In genomic region chr1:209062081-209062480, GRCh38 we compare ENCODE assay signal across 25 cellular contexts.
"Had no signal": no experiment of that assay in that cellular context is flagged by ENCODE, and none has a peak within 500 bp of the region (broad histone marks: within the 10 kb centered on the region; RNA-seq: fewer than 3 reads in every experiment).

No MANE protein-coding gene starts in this region.

- H3K4me3 Mint-ChIP-seq: activated B cell treated with CpG ODN at 0.5 μM for 24 hours; activated CD4-positive, alpha-beta memory T cell treated with anti-CD3 and anti-CD28 coated beads for 36 hours; activated CD8-positive, alpha-beta memory T cell treated with anti-CD3 and anti-CD28 coated beads, Interleukin-2, amount 10 ng/mL, durations not matched to agents 7 days and 5 days; activated CD8-positive, alpha-beta T cell treated with anti-CD3 and anti-CD28 coated beads, Interleukin-2, amount 10 ng/mL, durations not matched to agents 7 days and 5 days; activated naive CD4-positive, alpha-beta T cell treated with anti-CD3 and anti-CD28 coated beads, Interleukin-2, amount 10 ng/mL, durations not matched to agents 7 days and 5 days; activated naive CD8-positive, alpha-beta T cell treated with anti-CD3 and anti-CD28 coated beads, Interleukin-2, amount 10 ng/mL, durations not matched to agents 7 days and 5 days; activated T-helper 1 cell treated with anti-CD3 and anti-CD28 coated beads, Interleukin-12 subunit alpha, Interleukin-12 subunit beta, Interleukin-2, Interleukin-4 antibody, amounts not matched to agents 30 ng/mL and 10 ng/mL and 1 ng/mL, durations not matched to agents 14 hours and 24 hours and 36 hours; brain; T-helper 17 cell; T-helper 2 cell treated with Interferon-gamma antibody and Interleukin-4, amounts not matched to agents 5 μg/mL and 100 μg/mL, for 36 hours had no signal

- H3K27me3 Mint-ChIP-seq: activated B cell treated with CpG ODN at 0.5 μM for 24 hours; activated CD8-positive, alpha-beta memory T cell treated with anti-CD3 and anti-CD28 coated beads, Interleukin-2, amount 10 ng/mL, durations not matched to agents 7 days and 5 days; activated naive CD4-positive, alpha-beta T cell treated with anti-CD3 and anti-CD28 coated beads, Interleukin-2, amount 10 ng/mL, durations not matched to agents 7 days and 5 days; activated naive CD8-positive, alpha-beta T cell treated with anti-CD3 and anti-CD28 coated beads, Interleukin-2, amount 10 ng/mL, durations not matched to agents 7 days and 5 days had no signal

- H3K9me3 Mint-ChIP-seq: activated B cell treated with CpG ODN at 0.5 μM for 24 hours; activated CD4-positive, alpha-beta memory T cell treated with anti-CD3 and anti-CD28 coated beads for 36 hours; activated naive CD4-positive, alpha-beta T cell treated with anti-CD3 and anti-CD28 coated beads, Interleukin-2, amount 10 ng/mL, durations not matched to agents 7 days and 5 days; activated naive CD4-positive, alpha-beta T cell treated with anti-CD3 and anti-CD28 coated beads, Interleukin-2, amount 50 U/mL, for 72 hours; activated naive CD8-positive, alpha-beta T cell treated with anti-CD3 and anti-CD28 coated beads, Interleukin-2, amount 10 ng/mL, durations not matched to agents 7 days and 5 days; activated T-helper 1 cell treated with anti-CD3 and anti-CD28 coated beads, Interleukin-12 subunit alpha, Interleukin-12 subunit beta, Interleukin-2, Interleukin-4 antibody, amounts not matched to agents 30 ng/mL and 10 ng/mL and 1 ng/mL, durations not matched to agents 14 hours and 24 hours and 36 hours; activated T-helper 2 cell treated with anti-CD3 and anti-CD28 coated beads, Interferon-gamma antibody, Interleukin-2, Interleukin-4, amounts not matched to agents 10 μg/mL and 5 μg/mL and 100 μg/mL, durations not matched to agents 14 hours and 24 hours and 36 hours; T-helper 2 cell treated with Interferon-gamma antibody and Interleukin-4, amounts not matched to agents 5 μg/mL and 100 μg/mL, for 36 hours had no signal

- H3K4me1 Mint-ChIP-seq: activated B cell treated with CpG ODN at 0.5 μM for 24 hours; activated CD8-positive, alpha-beta memory T cell treated with anti-CD3 and anti-CD28 coated beads, Interleukin-2, amount 10 ng/mL, durations not matched to agents 7 days and 5 days; activated naive CD4-positive, alpha-beta T cell treated with anti-CD3 and anti-CD28 coated beads, Interleukin-2, amount 10 ng/mL, durations not matched to agents 7 days and 5 days; activated naive CD8-positive, alpha-beta T cell treated with anti-CD3 and anti-CD28 coated beads, Interleukin-2, amount 10 ng/mL, durations not matched to agents 7 days and 5 days; T-helper 17 cell had no signal

- H3K27ac Mint-ChIP-seq: activated B cell treated with CpG ODN at 0.5 μM for 24 hours; activated CD4-positive, alpha-beta memory T cell treated with anti-CD3 and anti-CD28 coated beads for 36 hours; activated CD8-positive, alpha-beta memory T cell treated with anti-CD3 and anti-CD28 coated beads, Interleukin-2, amount 10 ng/mL, durations not matched to agents 7 days and 5 days; activated CD8-positive, alpha-beta T cell treated with anti-CD3 and anti-CD28 coated beads, Interleukin-2, amount 10 ng/mL, durations not matched to agents 7 days and 5 days; activated naive CD4-positive, alpha-beta T cell treated with anti-CD3 and anti-CD28 coated beads, Interleukin-2, amount 10 ng/mL, durations not matched to agents 7 days and 5 days; activated naive CD4-positive, alpha-beta T cell treated with anti-CD3 and anti-CD28 coated beads, Interleukin-2, amount 50 U/mL, for 72 hours; activated naive CD8-positive, alpha-beta T cell treated with anti-CD3 and anti-CD28 coated beads, Interleukin-2, amount 10 ng/mL, durations not matched to agents 7 days and 5 days; activated T-helper 1 cell treated with anti-CD3 and anti-CD28 coated beads, Interleukin-12 subunit alpha, Interleukin-12 subunit beta, Interleukin-2, Interleukin-4 antibody, amounts not matched to agents 30 ng/mL and 10 ng/mL and 1 ng/mL, durations not matched to agents 14 hours and 24 hours and 36 hours; activated T-helper 2 cell treated with anti-CD3 and anti-CD28 coated beads, Interferon-gamma antibody, Interleukin-2, Interleukin-4, amounts not matched to agents 10 μg/mL and 5 μg/mL and 100 μg/mL, durations not matched to agents 14 hours and 24 hours and 36 hours; T-helper 17 cell; T-helper 2 cell treated with Interferon-gamma antibody and Interleukin-4, amounts not matched to agents 5 μg/mL and 100 μg/mL, for 36 hours had no signal

- H3K36me3 Mint-ChIP-seq: activated CD4-positive, alpha-beta memory T cell treated with anti-CD3 and anti-CD28 coated beads for 36 hours; activated CD8-positive, alpha-beta memory T cell treated with anti-CD3 and anti-CD28 coated beads, Interleukin-2, amount 10 ng/mL, durations not matched to agents 7 days and 5 days; activated naive CD4-positive, alpha-beta T cell treated with anti-CD3 and anti-CD28 coated beads, Interleukin-2, amount 10 ng/mL, durations not matched to agents 7 days and 5 days; activated naive CD4-positive, alpha-beta T cell treated with anti-CD3 and anti-CD28 coated beads, Interleukin-2, amount 50 U/mL, for 72 hours; activated naive CD8-positive, alpha-beta T cell treated with anti-CD3 and anti-CD28 coated beads, Interleukin-2, amount 10 ng/mL, durations not matched to agents 7 days and 5 days; brain had no signal

- DNase-seq: activated B cell treated with CpG ODN at 0.5 μM for 24 hours; activated CD4-positive, alpha-beta memory T cell treated with anti-CD3 and anti-CD28 coated beads for 36 hours; activated CD4-positive, alpha-beta T cell treated with anti-CD3 and anti-CD28 coated beads for 48 hours; activated CD8-positive, alpha-beta memory T cell treated with anti-CD3 and anti-CD28 coated beads, Interleukin-2, amount 10 ng/mL, durations not matched to agents 7 days and 5 days; activated CD8-positive, alpha-beta memory T cell treated with anti-CD3 and anti-CD28 coated beads, Interleukin-2, amount 50 U/mL, for 4 hours; activated CD8-positive, alpha-beta T cell treated with anti-CD3 and anti-CD28 coated beads, Interleukin-2, amount 10 ng/mL, durations not matched to agents 7 days and 5 days; activated effector memory CD4-positive, alpha-beta T cell treated with anti-CD3 and anti-CD28 coated beads, Interleukin-2, amount 50 U/mL, for 16 hours; activated naive CD4-positive, alpha-beta T cell treated with anti-CD3 and anti-CD28 coated beads, Interleukin-2, amount 10 ng/mL, durations not matched to agents 7 days and 5 days; activated naive CD8-positive, alpha-beta T cell treated with anti-CD3 and anti-CD28 coated beads, Interleukin-2, amount 10 ng/mL, durations not matched to agents 7 days and 5 days; activated T-cell treated with anti-CD3 and anti-CD28 coated beads, Interleukin-2, amount 50 U/mL, for 1 hour; activated T-cell treated with anti-CD3 and anti-CD28 coated beads, Interleukin-2, amount 50 U/mL, for 48 hours; central memory CD4-positive, alpha-beta T cell; cerebellar nuclear complex; colonic mucosa; effector CD8-positive, alpha-beta T cell; foreskin fibroblast; T-helper 1 cell; T-helper 17 cell; T1000; WERI-Rb-1 had no signal
